ENCODE assay signal across 8 cellular contexts in the genomic region with DNA sequence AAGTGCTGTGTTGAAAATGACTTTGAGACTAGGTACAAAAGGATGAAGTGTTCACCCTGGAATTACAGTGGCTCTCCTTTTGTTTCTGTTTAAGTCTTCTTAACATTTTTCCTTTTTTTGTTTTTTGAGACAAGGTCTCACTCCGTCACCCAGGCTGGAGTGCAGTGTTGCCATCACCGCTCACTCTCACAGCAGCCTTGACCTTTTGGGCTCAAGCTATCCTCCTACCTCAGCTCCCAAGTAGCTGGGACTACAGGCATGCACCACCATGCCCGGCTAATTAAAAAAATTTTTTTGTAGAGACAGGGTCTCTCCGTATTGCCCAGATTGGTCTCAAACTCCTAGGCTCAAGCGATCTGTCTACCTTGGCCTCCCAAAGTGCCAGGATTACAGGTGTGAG.
"Had no signal": no experiment of that assay in that cellular context is flagged by ENCODE, and none has a peak within 500 bp of the region (broad histone marks: within the 10 kb centered on the region; RNA-seq: fewer than 3 reads in every experiment).

No MANE protein-coding gene starts in this region.

- ATAC-seq: GM12878 had no signal

- DNase-seq: GDM1, GF-D8 had no signal

- H3K4me3 ChIP-seq: GM12878 had no signal

- FAIRE-seq: G401.6, GM12878, GM12891, GM12892, GM18507, GM19239 had no signal
